Comparison of ENCODE assay signal across 8 cellular contexts in genomic region chr12:12715459-12716150, GRCh38.
DNase-seq lines count a peak whose midpoint lies in the region; ATAC-seq and TF ChIP-seq lines count a peak whose summit lies in the region.

No MANE protein-coding gene starts in this region.

- H3K27me3 Mint-ChIP-seq in dendritic cell treated with granulocyte-macrophage colony-stimulating factor and Interleukin-4, amounts not matched to agents 40 ng/mL and 50 ng/mL, for 4 days: no peaks in the 10 kb centered on the region

- H3K36me3 ChIP-seq in SK-N-MC (ENCODE audit: insufficient read depth, low read length) (peaks cover 18% of the 10 kb centered on the region), neuron (ENCODE audit: insufficient read depth, low read length) (peaks cover 24% of the 10 kb centered on the region)

- no peak overlapping the region for H2AFZ ChIP-seq in neuron (ENCODE audit: low read depth, low read length)

- DNase-seq in AG04449 (ENCODE audit: low read depth, low spot score) (no peak), SK-N-MC (ENCODE audit: low read depth, low spot score) (no peak), iPS-NIHi7 (ENCODE audit: extremely low spot score) (no peak)

- CTCF ChIA-PET in AG04449 (lab: Yijun Ruan, JAX): interaction anchor here (1.0 to 6.6 kb wide), 6 partner anchors 10 to 680 kb away, joined by 3 to 50 read pairs (median 4); no protein-coding TSS in a partner anchor

- H3K9me3 ChIP-seq in SK-N-MC (ENCODE audit: low read depth, low read length): no peaks in the 10 kb centered on the region
- H3K9me3 ChIP-seq in neuron (ENCODE audit: low read length): no peaks in the 10 kb centered on the region

- intact Hi-C loops in dendritic cell treated with granulocyte-macrophage colony-stimulating factor and Interleukin-4, amounts not matched to agents 40 ng/mL and 50 ng/mL, for 4 days (cut with micrococcal nuclease): loop anchor here (2.0 to 10.0 kb wide), 5 partner anchors 19 to 701 kb away; partner anchors contain the start of genes BORCS5, DUSP16 and GPR19

- no peaks in the 10 kb centered on the region for H3K27me3 ChIP-seq in neuron (ENCODE audit: insufficient read depth, low read length)

- peaks cover 34% of the 10 kb centered on the region for H3K36me3 Mint-ChIP-seq in dendritic cell treated with granulocyte-macrophage colony-stimulating factor and Interleukin-4, amounts not matched to agents 40 ng/mL and 50 ng/mL, for 4 days (ENCODE audit: low read depth)

- no peak for TF ChIP-seq CTCF in AG04449 (IDR thresholded peaks at IDR 0.05; ENCODE audit: insufficient read depth, low read length, missing control alignments)

- H3K4me1 Mint-ChIP-seq in dendritic cell treated with granulocyte-macrophage colony-stimulating factor and Interleukin-4, amounts not matched to agents 40 ng/mL and 50 ng/mL, for 4 days (ENCODE audit: low read depth): peaks cover 37% of the 10 kb centered on the region

- peak; percentile 45 for TF ChIP-seq POLR2A in GM18505 (IDR thresholded peaks at IDR 0.05; ENCODE audit: borderline replicate concordance, extremely low read depth, insufficient read depth, insufficient read length)

- peaks cover 35% of the 10 kb centered on the region for H3K4me1 ChIP-seq in neuron (ENCODE audit: insufficient read depth, low read length)

- H3K9ac ChIP-seq in SK-N-MC (ENCODE audit: insufficient read length): no peak overlapping the region

- H3K27ac ChIP-seq in SK-N-MC: peak overlapping the region; percentile 43; the same call in 1 of the 2 replicates

- no peak for ATAC-seq in GM18505 (IDR thresholded peaks at IDR 0.05; ENCODE audit: unreplicated experiment)
- ATAC-seq in HG03103 (IDR thresholded peaks at IDR 0.05; ENCODE audit: low read depth, unreplicated experiment): peak; percentile 30
- ATAC-seq in GM18498 (IDR thresholded peaks at IDR 0.05; ENCODE audit: unreplicated experiment): no peak

- peak overlapping the region; percentile 96 for H3K4me3 Mint-ChIP-seq in dendritic cell treated with granulocyte-macrophage colony-stimulating factor and Interleukin-4, amounts not matched to agents 40 ng/mL and 50 ng/mL, for 4 days

- POLR2A ChIA-PET in AG04449 (lab: Yijun Ruan, JAX): interaction anchor here (0.6 to 1.5 kb wide), 2 partner anchors 10 to 359 kb away, joined by 3 to 5 read pairs; partner anchors contain the start of gene BORCS5

- H3K4me3 ChIP-seq in AG04449 (ENCODE audit: low read depth, low read length) (peak overlapping the region; percentile 89; the same call in 1 of the 2 replicates), SK-N-MC (peak overlapping the region; percentile 97; the same call in 1 of the 2 replicates), neuron (ENCODE audit: low read length) (peak overlapping the region; percentile 77)

- H3K9me3 Mint-ChIP-seq in dendritic cell treated with granulocyte-macrophage colony-stimulating factor and Interleukin-4, amounts not matched to agents 40 ng/mL and 50 ng/mL, for 4 days: no peaks in the 10 kb centered on the region

- H3K27ac Mint-ChIP-seq in dendritic cell treated with granulocyte-macrophage colony-stimulating factor and Interleukin-4, amounts not matched to agents 40 ng/mL and 50 ng/mL, for 4 days: peak overlapping the region; percentile 100
